Comparison of ENCODE assay signal across 8 cellular contexts in genomic region chr4:98657531-98658286, GRCh38. TPM values are rescaled to one million over a fixed set of nuclear protein-coding genes. Genes with fewer than 3 reads are reported as not detected.
DNase-seq lines count a peak whose midpoint lies in the region; ATAC-seq and TF ChIP-seq lines count a peak whose summit lies in the region.

No MANE protein-coding gene starts in this region.

- peaks cover 21% of the 10 kb centered on the region for H3K36me3 Mint-ChIP-seq in activated CD8-positive, alpha-beta memory T cell treated with anti-CD3 and anti-CD28 coated beads, Interleukin-2, amount 10 ng/mL, durations not matched to agents 7 days and 5 days

- peak overlapping the region; percentile 94 for H3K4me3 Mint-ChIP-seq in activated CD8-positive, alpha-beta memory T cell treated with anti-CD3 and anti-CD28 coated beads, Interleukin-2, amount 10 ng/mL, durations not matched to agents 7 days and 5 days

- H3K36me3 ChIP-seq in mucosa of stomach (ENCODE audit: control insufficient read depth, insufficient read depth, low read length) (no peaks in the 10 kb centered on the region), stomach smooth muscle (ENCODE audit: control insufficient read depth in 2 of 2, insufficient read depth in 2 of 2, low read length in 2 of 2) (no peaks in the 10 kb centered on the region)

- no peaks in the 10 kb centered on the region for H3K9me3 Mint-ChIP-seq in activated CD8-positive, alpha-beta memory T cell treated with anti-CD3 and anti-CD28 coated beads, Interleukin-2, amount 10 ng/mL, durations not matched to agents 7 days and 5 days (ENCODE audit: low read depth)

- POLR2A ChIA-PET in GM10248 (lab: Yijun Ruan, JAX) = no interaction called here

- H3K9ac ChIP-seq in mucosa of stomach (ENCODE audit: low read length) (peak overlapping the region; percentile 75), stomach smooth muscle (ENCODE audit: low read length in 2 of 2) (peak overlapping the region; percentile 58 to 66)

- H3K4me1 ChIP-seq in mucosa of stomach (ENCODE audit: control insufficient read depth, insufficient read depth, low read length) = peaks cover 35% of the 10 kb centered on the region
- H3K4me1 ChIP-seq in stomach smooth muscle (ENCODE audit: control insufficient read depth, insufficient read depth, low read length) = peaks cover 18% of the 10 kb centered on the region

- TF ChIP-seq CTCF in GM10248 (IDR thresholded peaks at IDR 0.05; ENCODE audit: control extremely low read depth, extremely low read depth, low read depth, missing control alignments) (no peak), epithelial cell of proximal tubule (conservative IDR thresholded peaks at IDR 0.05; ENCODE audit: low read depth, low read length) (no peak)

- H3K4me1 Mint-ChIP-seq in activated CD8-positive, alpha-beta memory T cell treated with anti-CD3 and anti-CD28 coated beads, Interleukin-2, amount 10 ng/mL, durations not matched to agents 7 days and 5 days = peaks cover 70% of the 10 kb centered on the region

- H3K27ac ChIP-seq in stomach smooth muscle (ENCODE audit: low read length) = peak overlapping the region; percentile 19

- H3K4me3 ChIP-seq in epithelial cell of proximal tubule (ENCODE audit: low read depth, low read length) (peak overlapping the region; percentile 76), mucosa of stomach (ENCODE audit: low read length) (peak overlapping the region; percentile 86), stomach smooth muscle (ENCODE audit: low read length in 2 of 2) (peak overlapping the region; percentile 86 to 91)

- CTCF ChIA-PET in GM10248 (lab: Yijun Ruan, JAX) = interaction anchor here (1.5 kb wide), 1 partner anchor 11 kb away, joined by 3 read pairs; no protein-coding TSS in a partner anchor
- CTCF ChIA-PET in activated CD8-positive, alpha-beta memory T cell treated with anti-CD3 and anti-CD28 coated beads, Interleukin-2, amount 10 ng/mL, durations not matched to agents 7 days and 5 days (lab: Charles Lee) = interaction anchor here (0.9 to 1.4 kb wide), 7 partner anchors 15 to 514 kb away, joined by 3 to 5 read pairs (median 4); partner anchors contain the start of genes EIF4E and STPG2

- no peaks in the 10 kb centered on the region for H3K27me3 Mint-ChIP-seq in activated CD8-positive, alpha-beta memory T cell treated with anti-CD3 and anti-CD28 coated beads, Interleukin-2, amount 10 ng/mL, durations not matched to agents 7 days and 5 days

- H3K27ac Mint-ChIP-seq in activated CD8-positive, alpha-beta memory T cell treated with anti-CD3 and anti-CD28 coated beads, Interleukin-2, amount 10 ng/mL, durations not matched to agents 7 days and 5 days = peak overlapping the region; percentile 73

- H3K27me3 ChIP-seq in mucosa of stomach (ENCODE audit: control insufficient read depth, insufficient read depth, low read length) (peaks cover 7% of the 10 kb centered on the region), stomach smooth muscle (ENCODE audit: control insufficient read depth in 1 of 2, insufficient read depth in 2 of 2, low read length in 2 of 2) (no peaks in the 10 kb centered on the region)

- DNase-seq in GM10248 (ENCODE audit: extremely low spot score) (peak; percentile 17), NCI-H345 (lab: John Stamatoyannopoulos, UW) (peak; percentile 55), epithelial cell of proximal tubule (ENCODE audit: low read depth) (peak; percentile 50)
- peak; percentile 69 for DNase-seq in activated CD8-positive, alpha-beta memory T cell treated with anti-CD3 and anti-CD28 coated beads, Interleukin-2, amount 10 ng/mL, durations not matched to agents 7 days and 5 days
- no peak for DNase-seq in effector CD8-positive, alpha-beta T cell (lab: John Stamatoyannopoulos, UW)

- no peaks in the 10 kb centered on the region for H3K9me3 ChIP-seq in mucosa of stomach (ENCODE audit: control insufficient read depth, low read length)
- no peaks in the 10 kb centered on the region for H3K9me3 ChIP-seq in stomach smooth muscle (ENCODE audit: control insufficient read depth in 2 of 2, low read length in 2 of 2)

- ATAC-seq in HG02678 (IDR thresholded peaks at IDR 0.05; ENCODE audit: unreplicated experiment) = peak; percentile 22
- ATAC-seq in activated CD8-positive, alpha-beta memory T cell treated with anti-CD3 and anti-CD28 coated beads, Interleukin-2, amount 10 ng/mL, durations not matched to agents 7 days and 5 days = peak; percentile 46

RNA-seq across cellular contexts. Expression of gene TSPAN5, which starts 0.7 kb away (rescaled TPM):
- total RNA-seq in activated CD8-positive, alpha-beta memory T cell treated with anti-CD3 and anti-CD28 coated beads, Interleukin-2, amount 10 ng/mL, durations not matched to agents 7 days and 5 days = 10 to 100 TPM; 25.0 to 27.8 TPM
- total RNA-seq in epithelial cell of proximal tubule = 24.9 and 30.2 TPM in 2 replicates
